In genomic region chr18:44767807-44768206, GRCh38 we compare ENCODE assay signal across 28 cellular contexts.
"Had no signal": no experiment of that assay in that cellular context is flagged by ENCODE, and none has a peak within 500 bp of the region (broad histone marks: within the 10 kb centered on the region; RNA-seq: fewer than 3 reads in every experiment).

No MANE protein-coding gene starts in this region.

- H3K9me3 Mint-ChIP-seq: activated T-cell treated with anti-CD3 and anti-CD28 coated beads, Interleukin-2, amount 50 U/mL, for 24 hours; effector memory CD8-positive, alpha-beta T cell had no signal

- H3K4me3 ChIP-seq: esophagus muscularis mucosa, gastroesophageal sphincter had no signal

- ATAC-seq: activated T-cell treated with anti-CD3 and anti-CD28 coated beads, Interleukin-2, amount 50 U/mL, for 72 hours; effector memory CD8-positive, alpha-beta T cell; foreskin keratinocyte; gastroesophageal sphincter had no signal

- H3K27ac Mint-ChIP-seq: activated CD4-positive, alpha-beta memory T cell treated with anti-CD3 and anti-CD28 coated beads, Interleukin-2, amount 10 ng/mL, durations not matched to agents 7 days and 5 days; activated CD4-positive, alpha-beta T cell treated with anti-CD3 and anti-CD28 coated beads, Interleukin-2, amount 10 ng/mL, durations not matched to agents 7 days and 5 days; activated naive CD8-positive, alpha-beta T cell; activated T-cell treated with anti-CD3 and anti-CD28 coated beads, Interleukin-2, amount 50 U/mL, for 24 hours; activated T-cell treated with anti-CD3 and anti-CD28 coated beads, Interleukin-2, amount 50 U/mL, for 72 hours; effector memory CD8-positive, alpha-beta T cell had no signal

- H3K36me3 ChIP-seq: brain microvascular endothelial cell, esophagus muscularis mucosa, gastroesophageal sphincter had no signal

- H3K9me3 ChIP-seq: esophagus muscularis mucosa, gastroesophageal sphincter had no signal

- FAIRE-seq: astrocyte, colon had no signal

- H3K4me1 Mint-ChIP-seq: activated CD4-positive, alpha-beta T cell treated with anti-CD3 and anti-CD28 coated beads, Interleukin-2, amount 10 ng/mL, durations not matched to agents 7 days and 5 days had no signal

- H3K27ac ChIP-seq: brain microvascular endothelial cell, foreskin keratinocyte had no signal

- H3K27me3 ChIP-seq: brain microvascular endothelial cell, esophagus muscularis mucosa, foreskin keratinocyte, gastroesophageal sphincter had no signal

- H3K27me3 Mint-ChIP-seq: activated naive CD8-positive, alpha-beta T cell; effector memory CD8-positive, alpha-beta T cell had no signal

- H3K4me3 Mint-ChIP-seq: activated CD4-positive, alpha-beta memory T cell treated with anti-CD3 and anti-CD28 coated beads, Interleukin-2, amount 10 ng/mL, durations not matched to agents 7 days and 5 days; activated CD4-positive, alpha-beta T cell treated with anti-CD3 and anti-CD28 coated beads, Interleukin-2, amount 10 ng/mL, durations not matched to agents 7 days and 5 days; activated naive CD8-positive, alpha-beta T cell; activated T-cell treated with anti-CD3 and anti-CD28 coated beads, Interleukin-2, amount 50 U/mL, for 24 hours; activated T-cell treated with anti-CD3 and anti-CD28 coated beads, Interleukin-2, amount 50 U/mL, for 72 hours; effector memory CD8-positive, alpha-beta T cell had no signal

- H3K36me3 Mint-ChIP-seq: activated naive CD8-positive, alpha-beta T cell had no signal

- DNase-seq: activated CD4-positive, alpha-beta memory T cell treated with anti-CD3 and anti-CD28 coated beads, Interleukin-2, amount 10 ng/mL, durations not matched to agents 7 days and 5 days; activated CD4-positive, alpha-beta T cell treated with anti-CD3 and anti-CD28 coated beads for 1 hour; activated CD4-positive, alpha-beta T cell treated with anti-CD3 and anti-CD28 coated beads for 4 hours; activated CD4-positive, alpha-beta T cell treated with anti-CD3 and anti-CD28 coated beads, Interleukin-2, amount 10 ng/mL, durations not matched to agents 7 days and 5 days; activated CD4-positive, alpha-beta T cell treated with anti-CD3 and anti-CD28 coated beads, Interleukin-2, amount 50 U/mL, for 4 hours; activated CD8-positive, alpha-beta memory T cell treated with anti-CD3 and anti-CD28 coated beads, Interleukin-2, amount 50 U/mL, for 48 hours; activated gamma-delta T cell treated with Interleukin-2 at 50 U/mL for 16 hours; activated naive CD4-positive, alpha-beta T cell treated with anti-CD3 and anti-CD28 coated beads, Interleukin-2, amount 50 U/mL, for 16 hours; activated naive CD4-positive, alpha-beta T cell treated with Interleukin-2 at 50 U/mL for 16 hours; activated T-cell treated with anti-CD3 and anti-CD28 coated beads for 4 hours; activated T-cell treated with anti-CD3 and anti-CD28 coated beads, Interleukin-2, amount 50 U/mL, for 24 hours; activated T-cell treated with anti-CD3 and anti-CD28 coated beads, Interleukin-2, amount 50 U/mL, for 72 hours; amniotic stem cell; anterior cingulate cortex; brain microvascular endothelial cell; caudate nucleus; cortex of kidney; dermis blood vessel endothelial cell; effector CD4-positive, alpha-beta T cell; effector memory CD8-positive, alpha-beta T cell; erythroblast; foreskin keratinocyte; T-helper 2 cell had no signal

- H3K4me1 ChIP-seq: foreskin keratinocyte had no signal
